ENCODE assay signal across 32 cellular contexts in genomic region chr4:106351016-106351415, GRCh38. TPM values are rescaled to one million over a fixed set of nuclear protein-coding genes. Genes with fewer than 3 reads are reported as not detected.
DNase-seq lines count a peak whose midpoint lies in the region; ATAC-seq, FAIRE-seq and TF ChIP-seq lines count a peak whose summit lies in the region.
"Had no signal": no experiment of that assay in that cellular context is flagged by ENCODE, and none has a peak within 500 bp of the region (broad histone marks: within the 10 kb centered on the region; RNA-seq: fewer than 3 reads in every experiment).

No MANE protein-coding gene starts in this region.

- no peak overlapping the region for H4K8ac ChIP-seq in trophoblast cell (ENCODE audit: low read depth, low read length)

- DNase-seq in RWPE2 (ENCODE audit: low spot score): no peak
- peak; percentile 67 for DNase-seq in bronchial epithelial cell (ENCODE audit: low read depth)
- DNase-seq in epithelial cell of esophagus (ENCODE audit: low read depth): peak; percentile 61
- peak; percentile 52 to 72 for DNase-seq in foreskin keratinocyte
- no peak for DNase-seq in NCI-H2081 (lab: John Stamatoyannopoulos, UW)
- no peak for DNase-seq in occipital lobe (lab: John Stamatoyannopoulos, UW)
- DNase-seq in trophoblast cell: no peak
- DNase-seq: 8988T; ACHN; BE2C; C1 segment of cervical spinal cord; CD4-positive, alpha-beta memory T cell; CD4-positive, CD25-positive, alpha-beta regulatory T cell; CD8-positive, alpha-beta memory T cell; COR-L47; DMS 273 treated with DMSO at 0.1 percent for 48 hours; DMS153; DMS53; DMS79; DND-41; EL; GDM1 had no signal

- H3K18ac ChIP-seq in trophoblast cell (ENCODE audit: low read length): no peak overlapping the region

- H4K12ac ChIP-seq in trophoblast cell (ENCODE audit: low read depth, low read length): no peak overlapping the region

- H3K4me3 ChIP-seq in RWPE2 (ENCODE audit: severe bottlenecking) (no peak overlapping the region), bronchial epithelial cell (ENCODE audit: low read depth, low read length) (no peak overlapping the region), epithelial cell of esophagus (ENCODE audit: low read length) (no peak overlapping the region), trophoblast cell (ENCODE audit: low read depth, low read length) (no peak overlapping the region)
- H3K4me3 ChIP-seq: BLaER1, GM12878 had no signal

- no peaks in the 10 kb centered on the region for H3K9me3 ChIP-seq in RWPE2 (ENCODE audit: severe bottlenecking)
- no peaks in the 10 kb centered on the region for H3K9me3 ChIP-seq in trophoblast cell (ENCODE audit: insufficient read depth, low read depth, low read length)
- H3K9me3 ChIP-seq: BE2C, BLaER1 had no signal

- no peaks in the 10 kb centered on the region for H3K4me1 ChIP-seq in RWPE2 (ENCODE audit: insufficient read depth, poor library complexity, severe bottlenecking)
- H3K4me1 ChIP-seq in foreskin keratinocyte: peaks cover 13% of the 10 kb centered on the region
- no peaks in the 10 kb centered on the region for H3K4me1 ChIP-seq in trophoblast cell (ENCODE audit: control insufficient read depth in 1 of 2, insufficient read depth in 2 of 2, low read length in 2 of 2)
- H3K4me1 ChIP-seq: BE2C had no signal

- H3K79me1 ChIP-seq in trophoblast cell (ENCODE audit: low read length): no peaks in the 10 kb centered on the region

- H3K27ac ChIP-seq in RWPE2 (ENCODE audit: poor library complexity, severe bottlenecking) (no peak overlapping the region), foreskin keratinocyte (no peak overlapping the region), trophoblast cell (ENCODE audit: low read depth, low read length) (no peak overlapping the region)
- H3K27ac ChIP-seq: BLaER1 had no signal

- no peak overlapping the region for H3K9ac ChIP-seq in trophoblast cell (ENCODE audit: low read length)
- H3K9ac ChIP-seq: BLaER1 had no signal

- H3K27me3 ChIP-seq in RWPE2 (ENCODE audit: insufficient read depth, poor library complexity, severe bottlenecking) (no peaks in the 10 kb centered on the region), bronchial epithelial cell (ENCODE audit: control insufficient read depth, insufficient read depth, low read length) (no peaks in the 10 kb centered on the region), foreskin keratinocyte (no peaks in the 10 kb centered on the region), trophoblast cell (ENCODE audit: insufficient read depth, low read length) (no peaks in the 10 kb centered on the region)
- H3K27me3 ChIP-seq: BE2C, BLaER1 had no signal

- no peak overlapping the region for H2BK12ac ChIP-seq in trophoblast cell (ENCODE audit: low read length)

- no peak overlapping the region for H3K14ac ChIP-seq in trophoblast cell (ENCODE audit: low read length)

- H2BK120ac ChIP-seq in trophoblast cell (ENCODE audit: insufficient read depth, low read length, poor library complexity): no peak overlapping the region

- no peak overlapping the region for H2AK5ac ChIP-seq in trophoblast cell (ENCODE audit: low read length)

- no peak for FAIRE-seq in bronchial epithelial cell (lab: Jason Lieb, UNC)
- FAIRE-seq: A204.1, GM12878, GM18507 had no signal

- TF ChIP-seq CTCF in RWPE2 (IDR thresholded peaks at IDR 0.05; ENCODE audit: poor library complexity, severe bottlenecking) (no peak), bronchial epithelial cell (IDR thresholded peaks at IDR 0.05; ENCODE audit: insufficient read depth, low read length, severe bottlenecking) (no peak), epithelial cell of esophagus (IDR thresholded peaks at IDR 0.05; ENCODE audit: insufficient read depth, low read depth, low read length, missing control alignments) (no peak), foreskin keratinocyte (conservative IDR thresholded peaks at IDR 0.05) (no peak)

- ATAC-seq in RWPE2 (ENCODE audit: low read depth): 0 out of 3 replicates have a peak, but pooled peaks have one; percentile 29
- ATAC-seq in foreskin keratinocyte: peak; percentile 96
- no peak for ATAC-seq in HG02588 (IDR thresholded peaks at IDR 0.05; ENCODE audit: unreplicated experiment)
- ATAC-seq: GM12878 had no signal

- no peak overlapping the region for H2AFZ ChIP-seq in trophoblast cell (ENCODE audit: insufficient read depth, low read length, poor library complexity)

- no peak overlapping the region for H3K23ac ChIP-seq in trophoblast cell (ENCODE audit: low read length)

- H2BK5ac ChIP-seq in trophoblast cell (ENCODE audit: low read depth, low read length, poor library complexity): no peak overlapping the region

- H4K91ac ChIP-seq in trophoblast cell (ENCODE audit: low read depth, low read length): no peak overlapping the region

- H3K4ac ChIP-seq in trophoblast cell (ENCODE audit: low read depth, low read length): no peak overlapping the region

- no peaks in the 10 kb centered on the region for H3K79me2 ChIP-seq in trophoblast cell (ENCODE audit: control insufficient read depth, insufficient read depth, low read length, poor library complexity)

- H3K36me3 ChIP-seq in RWPE2 (ENCODE audit: low read depth): peaks cover 34% of the 10 kb centered on the region
- H3K36me3 ChIP-seq in bronchial epithelial cell (ENCODE audit: control insufficient read depth, insufficient read depth, low read length): peaks cover 3% of the 10 kb centered on the region
- peaks cover 0 to 2% of the 10 kb centered on the region in 2 experiments for H3K36me3 ChIP-seq in trophoblast cell (ENCODE audit: control insufficient read depth in 1 of 2, insufficient read depth in 2 of 2, low read length in 2 of 2)

- H3K4me2 ChIP-seq in trophoblast cell (ENCODE audit: low read length): no peak overlapping the region
- H3K4me2 ChIP-seq: BLaER1 had no signal

RNA-seq across cellular contexts. Expression of gene GIMD1, which starts 17.6 kb away (rescaled TPM):
- total RNA-seq in bronchial epithelial cell: not detected in 2 replicates
- total RNA-seq in foreskin keratinocyte: not detected in 2 replicates
- not detected in 2 replicates for polyA plus RNA-seq in foreskin keratinocyte
- total RNA-seq in occipital lobe: not detected
- not detected in 2 replicates for polyA plus RNA-seq in trophoblast cell (2013)
- total RNA-seq: A673; CD4-positive, alpha-beta memory T cell; CD4-positive, CD25-positive, alpha-beta regulatory T cell; CD8-positive, alpha-beta memory T cell; Daoy; G401; GM12878 had no signal
- polyA plus RNA-seq: AG04450; CD14-positive monocyte; CD4-positive, alpha-beta memory T cell; CD4-positive, CD25-positive, alpha-beta regulatory T cell; CD8-positive, alpha-beta memory T cell had no signal

RNA-seq across cellular contexts. Expression of gene AIMP1, which starts 34.7 kb away (rescaled TPM):
- total RNA-seq in bronchial epithelial cell (26.0 and 27.4 TPM in 2 replicates), foreskin keratinocyte (39.6 and 40.8 TPM in 2 replicates), occipital lobe (25.3 TPM)
- 31.8 and 40.2 TPM in 2 replicates for polyA plus RNA-seq in foreskin keratinocyte
- 46.6 and 48.6 TPM in 2 replicates for polyA plus RNA-seq in trophoblast cell (2013)

RNA-seq across cellular contexts. Expression of gene TBCK, which starts 35.0 kb away (rescaled TPM):
- total RNA-seq in bronchial epithelial cell (16.3 and 26.1 TPM in 2 replicates), foreskin keratinocyte (11.9 and 13.1 TPM in 2 replicates), occipital lobe (147 TPM)
- polyA plus RNA-seq in foreskin keratinocyte: 5.0 and 5.2 TPM in 2 replicates
- 11.6 and 12.4 TPM in 2 replicates for polyA plus RNA-seq in trophoblast cell (2013)

Comparison
In these comparisons a context has a peak if more than half of its experiments do, and no peak if none do; other contexts are left out.
1. DNase-seq: peak in bronchial epithelial cell (single experiment), epithelial cell of esophagus (single experiment) and foreskin keratinocyte (2 of 2); none in RWPE2 (single experiment), NCI-H2081 (0 of 2), occipital lobe (single experiment) and trophoblast cell (0 of 2).